In the genomic region with DNA sequence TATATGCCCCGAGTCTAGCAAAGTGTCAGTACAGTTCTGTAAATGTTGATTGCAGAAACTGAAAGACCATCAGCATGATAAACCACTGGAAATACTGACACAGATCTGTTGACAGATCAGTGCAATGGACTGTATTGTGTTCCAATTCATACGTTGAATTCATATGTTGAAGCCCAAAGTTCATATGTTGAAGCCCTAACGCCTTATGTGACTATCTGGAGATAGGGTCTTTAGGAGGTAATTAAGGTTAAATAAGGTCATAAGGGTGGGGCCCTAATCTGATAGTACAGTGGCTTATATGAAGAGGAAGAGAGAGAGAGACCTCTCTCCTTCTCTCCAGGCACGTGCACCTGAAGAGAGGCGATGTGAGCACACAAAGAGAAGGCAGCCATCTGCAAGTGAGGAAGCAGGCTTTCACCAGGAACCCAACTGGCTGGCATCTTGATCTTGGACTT, we compare ENCODE assay signal across 9 cellular contexts.
A peak's percentile ranks its signal among the peaks of the same experiment; 100 is the strongest.
DNase-seq lines count a peak whose midpoint lies in the region; ATAC-seq, FAIRE-seq and TF ChIP-seq lines count a peak whose summit lies in the region.
"Had no signal": no experiment of that assay in that cellular context is flagged by ENCODE, and none has a peak within 500 bp of the region (broad histone marks: within the 10 kb centered on the region; RNA-seq: fewer than 3 reads in every experiment).

No MANE protein-coding gene starts in this region.

- no peak for DNase-seq in activated naive CD4-positive, alpha-beta T cell treated with anti-CD3 and anti-CD28 coated beads for 36 hours
- DNase-seq in activated naive CD4-positive, alpha-beta T cell treated with anti-CD3 and anti-CD28 coated beads, Interleukin-2, amount 50 U/mL, for 16 hours: no peak
- DNase-seq in smooth muscle cell (lab: John Stamatoyannopoulos, UW; ENCODE audit: unreplicated experiment): no peak
- DNase-seq in kidney tubule cell (ENCODE audit: low spot score): no peak
- DNase-seq in HTR-8/SVneo (ENCODE audit: insufficient read length, low spot score): no peak

- peak overlapping the region; percentile 16 for H3K4me3 Mint-ChIP-seq in activated naive CD4-positive, alpha-beta T cell treated with anti-CD3 and anti-CD28 coated beads for 36 hours
- H3K4me3 Mint-ChIP-seq in stimulated activated memory B cell treated with anti-CD40 and anti-IgM and Interleukin-4, amounts not matched to agents 10 μg/mL and 1 μg/mL and 100 μg/mL, for 72 hours: no peak overlapping the region
- H3K4me3 Mint-ChIP-seq: central memory CD8-positive, alpha-beta T cell had no signal

- H3K27me3 Mint-ChIP-seq in activated naive CD4-positive, alpha-beta T cell treated with anti-CD3 and anti-CD28 coated beads for 36 hours (ENCODE audit: low read depth): no peaks in the 10 kb centered on the region
- H3K27me3 Mint-ChIP-seq in stimulated activated memory B cell treated with anti-CD40 and anti-IgM and Interleukin-4, amounts not matched to agents 10 μg/mL and 1 μg/mL and 100 μg/mL, for 72 hours: no peaks in the 10 kb centered on the region
- H3K27me3 Mint-ChIP-seq: central memory CD8-positive, alpha-beta T cell had no signal

- H3F3A ChIP-seq in smooth muscle cell (ENCODE audit: low read depth): no peaks in the 10 kb centered on the region

- no peak for TF ChIP-seq CTCF in smooth muscle cell (IDR thresholded peaks at IDR 0.05; ENCODE audit: borderline replicate concordance, insufficient read depth, poor library complexity, severe bottlenecking)

- H4K20me1 ChIP-seq in smooth muscle cell (ENCODE audit: low read depth): no peaks in the 10 kb centered on the region

- CTCF ChIA-PET in activated naive CD4-positive, alpha-beta T cell treated with anti-CD3 and anti-CD28 coated beads for 36 hours (lab: Charles Lee): no interaction called here

- peak; percentile 49 for ATAC-seq in GM21576 (IDR thresholded peaks at IDR 0.05; ENCODE audit: unreplicated experiment)
- peak; percentile 55 for ATAC-seq in HG03196 (IDR thresholded peaks at IDR 0.05; ENCODE audit: unreplicated experiment)
- ATAC-seq in stimulated activated memory B cell treated with anti-CD40 and anti-IgM and Interleukin-4, amounts not matched to agents 10 μg/mL and 1 μg/mL and 100 μg/mL, for 72 hours: peak; percentile 79

- intact Hi-C loops in activated naive CD4-positive, alpha-beta T cell treated with anti-CD3 and anti-CD28 coated beads for 36 hours (cut with micrococcal nuclease): no loop called here

- no peak overlapping the region for H3K4me3 ChIP-seq in smooth muscle cell

- no peak for FAIRE-seq in HTR-8/SVneo (lab: Jason Lieb, UNC)

- no peaks in the 10 kb centered on the region for H3K9me3 ChIP-seq in smooth muscle cell (replicated peaks; ENCODE audit: low read depth)

- no peak overlapping the region for H3K27ac ChIP-seq in smooth muscle cell (ENCODE audit: low read depth)

- H3K27me3 ChIP-seq in smooth muscle cell (ENCODE audit: low read depth): no peaks in the 10 kb centered on the region

- no peaks in the 10 kb centered on the region for H3K36me3 ChIP-seq in smooth muscle cell (ENCODE audit: low read depth)

- WGBS in smooth muscle cell (ENCODE audit: low lambda C conversion rate): 72% methylated on average over 5 of the region's 5 CpGs

- H3K79me2 ChIP-seq in smooth muscle cell (ENCODE audit: low read depth): no peaks in the 10 kb centered on the region

- no peak overlapping the region for H3K9ac ChIP-seq in smooth muscle cell (ENCODE audit: low read depth)

- H3K9me3 Mint-ChIP-seq in activated naive CD4-positive, alpha-beta T cell treated with anti-CD3 and anti-CD28 coated beads for 36 hours: peaks cover 4% of the 10 kb centered on the region
- H3K9me3 Mint-ChIP-seq in stimulated activated memory B cell treated with anti-CD40 and anti-IgM and Interleukin-4, amounts not matched to agents 10 μg/mL and 1 μg/mL and 100 μg/mL, for 72 hours: peaks cover 6% of the 10 kb centered on the region
- H3K9me3 Mint-ChIP-seq: central memory CD8-positive, alpha-beta T cell had no signal

- H2AFZ ChIP-seq in smooth muscle cell (ENCODE audit: low read depth): no peak overlapping the region

- peak overlapping the region; percentile 90 for H3K27ac Mint-ChIP-seq in activated naive CD4-positive, alpha-beta T cell treated with anti-CD3 and anti-CD28 coated beads for 36 hours
- peak overlapping the region; percentile 90 for H3K27ac Mint-ChIP-seq in stimulated activated memory B cell treated with anti-CD40 and anti-IgM and Interleukin-4, amounts not matched to agents 10 μg/mL and 1 μg/mL and 100 μg/mL, for 72 hours

- H3K4me1 ChIP-seq in smooth muscle cell (ENCODE audit: low read depth): no peaks in the 10 kb centered on the region

- H3K36me3 Mint-ChIP-seq in activated naive CD4-positive, alpha-beta T cell treated with anti-CD3 and anti-CD28 coated beads for 36 hours (ENCODE audit: low read depth): peaks cover 11% of the 10 kb centered on the region
- H3K36me3 Mint-ChIP-seq in stimulated activated memory B cell treated with anti-CD40 and anti-IgM and Interleukin-4, amounts not matched to agents 10 μg/mL and 1 μg/mL and 100 μg/mL, for 72 hours: peaks cover 21% of the 10 kb centered on the region

- H3K4me1 Mint-ChIP-seq in activated naive CD4-positive, alpha-beta T cell treated with anti-CD3 and anti-CD28 coated beads for 36 hours (ENCODE audit: low read depth): peaks cover 73% of the 10 kb centered on the region
- H3K4me1 Mint-ChIP-seq in stimulated activated memory B cell treated with anti-CD40 and anti-IgM and Interleukin-4, amounts not matched to agents 10 μg/mL and 1 μg/mL and 100 μg/mL, for 72 hours: peaks cover 44% of the 10 kb centered on the region

- no peak overlapping the region for H3K4me2 ChIP-seq in smooth muscle cell
